1 cellular context compared by ENCODE assay signal in the genomic region with DNA sequence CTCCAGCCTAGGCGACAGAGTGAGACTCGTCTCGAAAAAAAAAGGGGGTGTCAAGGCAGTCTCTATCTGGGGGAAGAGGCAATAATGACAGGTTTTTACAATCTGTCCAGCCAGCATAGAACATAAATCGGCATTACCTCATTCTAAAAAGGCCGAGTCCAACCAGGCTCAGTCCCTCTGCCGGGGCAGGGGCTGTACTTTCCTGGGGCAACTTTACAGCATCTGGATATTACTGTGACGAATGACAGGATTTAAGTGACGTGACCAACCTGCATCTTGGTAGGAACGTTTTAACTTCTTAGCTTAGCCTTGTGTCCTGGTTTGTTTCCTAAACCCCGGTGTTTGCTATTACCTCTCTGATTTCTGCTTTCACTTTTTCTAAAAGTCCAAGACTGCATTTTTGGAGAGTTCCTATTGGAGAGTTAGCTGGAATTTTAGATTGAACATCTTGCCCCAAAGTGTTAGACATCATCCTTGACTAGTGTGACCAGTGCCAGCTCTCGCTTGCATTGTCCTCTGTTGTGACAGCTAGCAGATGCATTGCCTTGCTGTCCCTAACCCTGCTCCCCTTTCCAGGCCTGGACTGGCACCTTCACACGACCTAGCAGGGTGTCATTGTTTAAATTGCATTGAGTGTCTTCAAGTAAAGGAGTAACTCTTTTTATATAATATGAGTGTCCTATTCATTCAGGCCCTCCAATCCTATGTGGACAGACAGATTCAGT.
A peak's percentile ranks its signal among the peaks of the same experiment; 100 is the strongest.
TF ChIP-seq lines count a peak whose summit lies in the region.

No MANE protein-coding gene starts in this region.

TF ChIP-seq in HEK293, 187 proteins besides CTCF, POLR2A, EP300 and RAD21:
- TF ChIP-seq ZNF449 (tag by site-specific recombination; IDR thresholded peaks at IDR 0.05) (peak; percentile 56), ZNF677 (tag by site-specific recombination; IDR thresholded peaks at IDR 0.05) (no peak)
- TF ChIP-seq, protein P1, sequence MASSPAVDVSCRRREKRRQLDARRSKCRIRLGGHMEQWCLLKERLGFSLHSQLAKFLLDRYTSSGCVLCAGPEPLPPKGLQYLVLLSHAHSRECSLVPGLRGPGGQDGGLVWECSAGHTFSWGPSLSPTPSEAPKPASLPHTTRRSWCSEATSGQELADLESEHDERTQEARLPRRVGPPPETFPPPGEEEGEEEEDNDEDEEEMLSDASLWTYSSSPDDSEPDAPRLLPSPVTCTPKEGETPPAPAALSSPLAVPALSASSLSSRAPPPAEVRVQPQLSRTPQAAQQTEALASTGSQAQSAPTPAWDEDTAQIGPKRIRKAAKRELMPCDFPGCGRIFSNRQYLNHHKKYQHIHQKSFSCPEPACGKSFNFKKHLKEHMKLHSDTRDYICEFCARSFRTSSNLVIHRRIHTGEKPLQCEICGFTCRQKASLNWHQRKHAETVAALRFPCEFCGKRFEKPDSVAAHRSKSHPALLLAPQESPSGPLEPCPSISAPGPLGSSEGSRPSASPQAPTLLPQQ (tag by site-specific recombination; IDR thresholded peaks at IDR 0.05), result no peak
